11 cellular contexts compared by ENCODE assay signal in the genomic region with DNA sequence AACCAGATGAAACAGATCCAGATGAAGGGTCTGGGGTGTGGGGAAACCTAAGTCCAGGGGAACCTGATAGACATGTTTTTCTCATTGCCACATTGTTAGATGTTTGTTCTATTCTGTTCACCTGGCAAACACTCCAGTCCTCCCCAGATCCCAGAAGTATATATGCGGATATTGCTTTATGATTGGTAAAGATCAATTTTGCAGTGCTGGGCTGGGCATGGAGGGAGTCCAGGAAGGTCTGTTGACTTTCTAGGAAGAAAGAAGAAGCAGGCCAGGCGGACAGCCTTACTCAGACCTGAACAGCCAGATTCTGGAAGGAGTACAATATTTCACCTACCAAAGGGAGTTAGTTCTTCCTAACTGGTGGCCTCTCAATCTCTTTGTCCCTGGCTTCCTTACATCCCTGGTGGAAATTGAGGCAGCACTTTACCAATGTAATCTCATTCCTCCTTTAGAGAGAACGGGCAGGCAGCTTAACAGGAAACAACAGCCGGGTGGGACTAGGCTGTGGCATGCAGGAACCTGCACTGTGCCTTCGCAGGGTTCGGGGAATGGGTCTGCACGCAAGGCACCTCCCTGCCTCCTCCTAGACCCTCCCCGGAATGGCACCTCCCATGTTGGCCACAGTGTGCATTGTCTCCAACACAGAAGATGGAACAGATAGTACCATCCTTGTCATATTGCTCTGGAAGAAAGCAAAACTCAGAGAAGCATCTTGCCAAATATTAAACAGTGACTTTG. TPM values are rescaled to one million over a fixed set of nuclear protein-coding genes. Genes with fewer than 3 reads are reported as not detected.
DNase-seq lines count a peak whose midpoint lies in the region; ATAC-seq and TF ChIP-seq lines count a peak whose summit lies in the region.
"Had no signal": no experiment of that assay in that cellular context is flagged by ENCODE, and none has a peak within 500 bp of the region (broad histone marks: within the 10 kb centered on the region; RNA-seq: fewer than 3 reads in every experiment).

No MANE protein-coding gene starts in this region.

- H3K4me1 ChIP-seq in subcutaneous abdominal adipose tissue (ENCODE audit: control insufficient read depth in 5 of 5, insufficient read depth in 5 of 5, low read length in 5 of 5) = peaks cover 0 to 52% (median 12%) of the 10 kb centered on the region in 5 donors

- ATAC-seq in HG02885 (IDR thresholded peaks at IDR 0.05; ENCODE audit: poor library complexity, unreplicated experiment) (peak; percentile 10), left colon (peak; percentile 52), WTC11 (no peak), HG03439 (IDR thresholded peaks at IDR 0.05; ENCODE audit: unreplicated experiment) (no peak)

- intact Hi-C loops in left colon (cut with DNase I, micrococcal nuclease) = no loop called here

- H3K27me3 Mint-ChIP-seq in WTC11 (ENCODE audit: low read depth) = peaks cover 25% of the 10 kb centered on the region
- H3K27me3 Mint-ChIP-seq: activated B cell treated with CpG ODN at 0.5 μM for 24 hours had no signal

- POLR2A ChIA-PET in WTC11 (lab: Charles Lee) = no interaction called here

- no peak overlapping the region for H3K4me3 Mint-ChIP-seq in WTC11

- no peak overlapping the region for H3K27ac Mint-ChIP-seq in WTC11
- H3K27ac Mint-ChIP-seq: activated B cell treated with CpG ODN at 0.5 μM for 24 hours had no signal

- peaks cover 0 to 28% (median 19%) of the 10 kb centered on the region in 5 donors for H3K36me3 ChIP-seq in subcutaneous abdominal adipose tissue (ENCODE audit: control insufficient read depth in 5 of 5, insufficient read depth in 5 of 5, low read length in 5 of 5)

- H3K9me3 Mint-ChIP-seq in WTC11 = peaks cover 21% of the 10 kb centered on the region
- H3K9me3 Mint-ChIP-seq: activated B cell treated with CpG ODN at 0.5 μM for 24 hours had no signal

- H3K4me3 ChIP-seq in subcutaneous abdominal adipose tissue (ENCODE audit: low read depth in 1 of 5, low read length in 5 of 5) = peak overlapping the region; percentile 55 to 83 (median 65)
- H3K4me3 ChIP-seq: GM23248 had no signal

- H3K4me1 Mint-ChIP-seq in WTC11 = no peaks in the 10 kb centered on the region

- no peak for TF ChIP-seq CTCF in WTC11 (IDR thresholded peaks at IDR 0.05)

- CTCF ChIA-PET in WTC11 (lab: Charles Lee) = no interaction called here

- peak overlapping the region; percentile 89 for H3K27ac ChIP-seq in subcutaneous abdominal adipose tissue (ENCODE audit: low read depth, low read length)
- H3K27ac ChIP-seq: GM23248 had no signal

- H3K9ac ChIP-seq in subcutaneous abdominal adipose tissue (ENCODE audit: low read length in 5 of 5) = peak overlapping the region in 4 of 5 donors; percentile 13 to 84 (median 63)
- H3K9ac ChIP-seq: GM23248 had no signal

- H3K9me3 ChIP-seq in subcutaneous abdominal adipose tissue (ENCODE audit: control insufficient read depth in 5 of 5, low read length in 5 of 5) = no peaks in the 10 kb centered on the region

- no peaks in the 10 kb centered on the region for H3K36me3 Mint-ChIP-seq in WTC11

- peak; percentile 57 for DNase-seq in activated T-helper 1 cell treated with Interleukin-2 at 50 U/mL for 16 hours (ENCODE audit: low read depth)
- no peak for DNase-seq in left colon
- no peak for DNase-seq in WTC11 (ENCODE audit: low spot score)
- DNase-seq in iPS-NIHi11 (ENCODE audit: low spot score) = no peak
- DNase-seq in NCI-H1092 (lab: John Stamatoyannopoulos, UW) = no peak
- DNase-seq: activated B cell treated with CpG ODN at 0.5 μM for 24 hours, GM23248 had no signal

- no peaks in the 10 kb centered on the region for H3K27me3 ChIP-seq in subcutaneous abdominal adipose tissue (ENCODE audit: control insufficient read depth in 5 of 5, insufficient read depth in 4 of 5, low read length in 5 of 5)

TF ChIP-seq in WTC11, 78 proteins besides CTCF, POLR2A, EP300 and RAD21:
- TF ChIP-seq GABPB1 (CRISPR knock-in tag; IDR thresholded peaks at IDR 0.05) (no peak), RELA (CRISPR knock-in tag; IDR thresholded peaks at IDR 0.05; ENCODE audit: borderline replicate concordance) (no peak), NFYB (CRISPR knock-in tag; conservative IDR thresholded peaks at IDR 0.05; ENCODE audit: low read depth) (no peak), ZNF671 (CRISPR knock-in tag; IDR thresholded peaks at IDR 0.05) (no peak), MXD4 (CRISPR knock-in tag; IDR thresholded peaks at IDR 0.05; ENCODE audit: borderline replicate concordance) (no peak), SMAD3 (CRISPR knock-in tag; IDR thresholded peaks at IDR 0.05; ENCODE audit: borderline replicate concordance) (no peak), ZNF219 (CRISPR knock-in tag; IDR thresholded peaks at IDR 0.05; ENCODE audit: borderline replicate concordance) (no peak), FOXJ3 (CRISPR knock-in tag; IDR thresholded peaks at IDR 0.05; ENCODE audit: borderline replicate concordance) (no peak), ZNF423 (CRISPR knock-in tag; IDR thresholded peaks at IDR 0.05) (no peak), ZNF121 (CRISPR knock-in tag; IDR thresholded peaks at IDR 0.05) (no peak), FOXP1 (CRISPR knock-in tag; IDR thresholded peaks at IDR 0.05; ENCODE audit: borderline replicate concordance) (no peak), CREM (CRISPR knock-in tag; IDR thresholded peaks at IDR 0.05) (no peak)
- TF ChIP-seq, protein P1, sequence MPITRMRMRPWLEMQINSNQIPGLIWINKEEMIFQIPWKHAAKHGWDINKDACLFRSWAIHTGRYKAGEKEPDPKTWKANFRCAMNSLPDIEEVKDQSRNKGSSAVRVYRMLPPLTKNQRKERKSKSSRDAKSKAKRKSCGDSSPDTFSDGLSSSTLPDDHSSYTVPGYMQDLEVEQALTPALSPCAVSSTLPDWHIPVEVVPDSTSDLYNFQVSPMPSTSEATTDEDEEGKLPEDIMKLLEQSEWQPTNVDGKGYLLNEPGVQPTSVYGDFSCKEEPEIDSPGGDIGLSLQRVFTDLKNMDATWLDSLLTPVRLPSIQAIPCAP (CRISPR knock-in tag; IDR thresholded peaks at IDR 0.05) = no peak
- TF ChIP-seq, protein P2, sequence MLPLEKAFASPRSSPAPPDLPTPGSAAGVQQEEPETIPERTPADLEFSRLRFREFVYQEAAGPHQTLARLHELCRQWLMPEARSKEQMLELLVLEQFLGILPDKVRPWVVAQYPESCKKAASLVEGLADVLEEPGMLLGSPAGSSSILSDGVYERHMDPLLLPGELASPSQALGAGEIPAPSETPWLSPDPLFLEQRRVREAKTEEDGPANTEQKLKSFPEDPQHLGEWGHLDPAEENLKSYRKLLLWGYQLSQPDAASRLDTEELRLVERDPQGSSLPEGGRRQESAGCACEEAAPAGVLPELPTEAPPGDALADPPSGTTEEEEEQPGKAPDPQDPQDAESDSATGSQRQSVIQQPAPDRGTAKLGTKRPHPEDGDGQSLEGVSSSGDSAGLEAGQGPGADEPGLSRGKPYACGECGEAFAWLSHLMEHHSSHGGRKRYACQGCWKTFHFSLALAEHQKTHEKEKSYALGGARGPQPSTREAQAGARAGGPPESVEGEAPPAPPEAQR (CRISPR knock-in tag; IDR thresholded peaks at IDR 0.05) = no peak
- TF ChIP-seq, protein P3, sequence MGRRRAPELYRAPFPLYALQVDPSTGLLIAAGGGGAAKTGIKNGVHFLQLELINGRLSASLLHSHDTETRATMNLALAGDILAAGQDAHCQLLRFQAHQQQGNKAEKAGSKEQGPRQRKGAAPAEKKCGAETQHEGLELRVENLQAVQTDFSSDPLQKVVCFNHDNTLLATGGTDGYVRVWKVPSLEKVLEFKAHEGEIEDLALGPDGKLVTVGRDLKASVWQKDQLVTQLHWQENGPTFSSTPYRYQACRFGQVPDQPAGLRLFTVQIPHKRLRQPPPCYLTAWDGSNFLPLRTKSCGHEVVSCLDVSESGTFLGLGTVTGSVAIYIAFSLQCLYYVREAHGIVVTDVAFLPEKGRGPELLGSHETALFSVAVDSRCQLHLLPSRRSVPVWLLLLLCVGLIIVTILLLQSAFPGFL (CRISPR knock-in tag; IDR thresholded peaks at IDR 0.05; ENCODE audit: borderline replicate concordance) = no peak
- TF ChIP-seq, protein P4, sequence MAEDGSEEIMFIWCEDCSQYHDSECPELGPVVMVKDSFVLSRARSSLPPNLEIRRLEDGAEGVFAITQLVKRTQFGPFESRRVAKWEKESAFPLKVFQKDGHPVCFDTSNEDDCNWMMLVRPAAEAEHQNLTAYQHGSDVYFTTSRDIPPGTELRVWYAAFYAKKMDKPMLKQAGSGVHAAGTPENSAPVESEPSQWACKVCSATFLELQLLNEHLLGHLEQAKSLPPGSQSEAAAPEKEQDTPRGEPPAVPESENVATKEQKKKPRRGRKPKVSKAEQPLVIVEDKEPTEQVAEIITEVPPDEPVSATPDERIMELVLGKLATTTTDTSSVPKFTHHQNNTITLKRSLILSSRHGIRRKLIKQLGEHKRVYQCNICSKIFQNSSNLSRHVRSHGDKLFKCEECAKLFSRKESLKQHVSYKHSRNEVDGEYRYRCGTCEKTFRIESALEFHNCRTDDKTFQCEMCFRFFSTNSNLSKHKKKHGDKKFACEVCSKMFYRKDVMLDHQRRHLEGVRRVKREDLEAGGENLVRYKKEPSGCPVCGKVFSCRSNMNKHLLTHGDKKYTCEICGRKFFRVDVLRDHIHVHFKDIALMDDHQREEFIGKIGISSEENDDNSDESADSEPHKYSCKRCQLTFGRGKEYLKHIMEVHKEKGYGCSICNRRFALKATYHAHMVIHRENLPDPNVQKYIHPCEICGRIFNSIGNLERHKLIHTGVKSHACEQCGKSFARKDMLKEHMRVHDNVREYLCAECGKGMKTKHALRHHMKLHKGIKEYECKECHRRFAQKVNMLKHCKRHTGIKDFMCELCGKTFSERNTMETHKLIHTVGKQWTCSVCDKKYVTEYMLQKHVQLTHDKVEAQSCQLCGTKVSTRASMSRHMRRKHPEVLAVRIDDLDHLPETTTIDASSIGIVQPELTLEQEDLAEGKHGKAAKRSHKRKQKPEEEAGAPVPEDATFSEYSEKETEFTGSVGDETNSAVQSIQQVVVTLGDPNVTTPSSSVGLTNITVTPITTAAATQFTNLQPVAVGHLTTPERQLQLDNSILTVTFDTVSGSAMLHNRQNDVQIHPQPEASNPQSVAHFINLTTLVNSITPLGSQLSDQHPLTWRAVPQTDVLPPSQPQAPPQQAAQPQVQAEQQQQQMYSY (CRISPR knock-in tag; IDR thresholded peaks at IDR 0.05) = no peak
- TF ChIP-seq, protein P5, sequence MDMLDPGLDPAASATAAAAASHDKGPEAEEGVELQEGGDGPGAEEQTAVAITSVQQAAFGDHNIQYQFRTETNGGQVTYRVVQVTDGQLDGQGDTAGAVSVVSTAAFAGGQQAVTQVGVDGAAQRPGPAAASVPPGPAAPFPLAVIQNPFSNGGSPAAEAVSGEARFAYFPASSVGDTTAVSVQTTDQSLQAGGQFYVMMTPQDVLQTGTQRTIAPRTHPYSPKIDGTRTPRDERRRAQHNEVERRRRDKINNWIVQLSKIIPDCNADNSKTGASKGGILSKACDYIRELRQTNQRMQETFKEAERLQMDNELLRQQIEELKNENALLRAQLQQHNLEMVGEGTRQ (CRISPR knock-in tag; IDR thresholded peaks at IDR 0.05) = no peak

RNA-seq across cellular contexts. Expression of a gene that starts 0.9 kb away (rescaled TPM):
- 1 to 10 TPM; 6.4 to 8.5 TPM for total RNA-seq in left colon
- total RNA-seq in WTC11 (2021) = 0.13 to 0.18 TPM (median 0.14 TPM) in 3 replicates
- total RNA-seq: GM23248, kidney epithelial cell had no signal

RNA-seq across cellular contexts. Expression of a gene that starts 54.3 kb away (rescaled TPM):
- total RNA-seq in left colon = 1 to 10 TPM; 6.8 TPM
- 0.15 to 0.37 TPM (median 0.18 TPM) in 3 replicates for total RNA-seq in WTC11 (2021)
- total RNA-seq: GM23248 had no signal

Comparison
In these comparisons a context has a peak if more than half of its experiments do, and no peak if none do; other contexts are left out.
1. ATAC-seq: peak in HG02885 (single experiment) and left colon (single experiment); none in WTC11 (single experiment) and HG03439 (single experiment).